In genomic region chr18:57475903-57476302, GRCh38 we compare ENCODE assay signal across 15 cellular contexts. TPM values are rescaled to one million over a fixed set of nuclear protein-coding genes. Genes with fewer than 3 reads are reported as not detected.
"Had no signal": no experiment of that assay in that cellular context is flagged by ENCODE, and none has a peak within 500 bp of the region (broad histone marks: within the 10 kb centered on the region; RNA-seq: fewer than 3 reads in every experiment).

No MANE protein-coding gene starts in this region.

- ATAC-seq: activated CD8-positive, alpha-beta memory T cell treated with anti-CD3 and anti-CD28 coated beads, Interleukin-2, amount 10 ng/mL, durations not matched to agents 7 days and 5 days; activated T-cell treated with anti-CD3 and anti-CD28 coated beads, Interleukin-2, amount 50 U/mL, for 4 hours; left cardiac atrium; mucosa of descending colon; naive thymus-derived CD8-positive, alpha-beta T cell; right cardiac atrium had no signal

- H3K36me3 Mint-ChIP-seq: activated CD8-positive, alpha-beta memory T cell treated with anti-CD3 and anti-CD28 coated beads, Interleukin-2, amount 10 ng/mL, durations not matched to agents 7 days and 5 days; activated naive CD8-positive, alpha-beta T cell treated with anti-CD3 and anti-CD28 coated beads for 36 hours; naive thymus-derived CD8-positive, alpha-beta T cell had no signal

- H3K9me3 Mint-ChIP-seq: activated naive CD8-positive, alpha-beta T cell treated with anti-CD3 and anti-CD28 coated beads for 36 hours; activated T-cell treated with anti-CD3 and anti-CD28 coated beads, Interleukin-2, amount 50 U/mL, for 4 hours; endodermal cell; naive thymus-derived CD8-positive, alpha-beta T cell had no signal

- H3K4me3 Mint-ChIP-seq: activated CD8-positive, alpha-beta memory T cell treated with anti-CD3 and anti-CD28 coated beads, Interleukin-2, amount 10 ng/mL, durations not matched to agents 7 days and 5 days; activated naive CD8-positive, alpha-beta T cell treated with anti-CD3 and anti-CD28 coated beads for 36 hours; activated T-cell treated with anti-CD3 and anti-CD28 coated beads, Interleukin-2, amount 50 U/mL, for 4 hours; endodermal cell; naive thymus-derived CD8-positive, alpha-beta T cell had no signal

- H3K4me3 ChIP-seq: lung, mucosa of descending colon, stomach, thoracic aorta had no signal

- DNase-seq: activated CD4-positive, alpha-beta T cell treated with anti-CD3 and anti-CD28 coated beads for 1 hour; activated CD4-positive, alpha-beta T cell treated with anti-CD3 and anti-CD28 coated beads, Interleukin-2, amount 50 U/mL, for 48 hours; activated CD8-positive, alpha-beta memory T cell treated with anti-CD3 and anti-CD28 coated beads, Interleukin-2, amount 10 ng/mL, durations not matched to agents 7 days and 5 days; activated effector memory CD4-positive, alpha-beta T cell treated with anti-CD3 and anti-CD28 coated beads, Interleukin-2, amount 50 U/mL, for 16 hours; activated naive CD8-positive, alpha-beta T cell treated with anti-CD3 and anti-CD28 coated beads for 36 hours; activated T-cell treated with anti-CD3 and anti-CD28 coated beads, Interleukin-2, amount 50 U/mL, for 4 hours; endodermal cell; left cardiac atrium; mucosa of descending colon; naive thymus-derived CD8-positive, alpha-beta T cell; right cardiac atrium; small intestine; stomach had no signal

- H3K27ac Mint-ChIP-seq: activated CD8-positive, alpha-beta memory T cell treated with anti-CD3 and anti-CD28 coated beads, Interleukin-2, amount 10 ng/mL, durations not matched to agents 7 days and 5 days; activated naive CD8-positive, alpha-beta T cell treated with anti-CD3 and anti-CD28 coated beads for 36 hours; endodermal cell; naive thymus-derived CD8-positive, alpha-beta T cell had no signal

- H3K4me1 Mint-ChIP-seq: activated CD8-positive, alpha-beta memory T cell treated with anti-CD3 and anti-CD28 coated beads, Interleukin-2, amount 10 ng/mL, durations not matched to agents 7 days and 5 days; activated naive CD8-positive, alpha-beta T cell treated with anti-CD3 and anti-CD28 coated beads for 36 hours; naive thymus-derived CD8-positive, alpha-beta T cell had no signal

RNA-seq across cellular contexts. Expression of gene ONECUT2, which starts 40.7 kb away (rescaled TPM):
- total RNA-seq: activated CD8-positive, alpha-beta memory T cell treated with anti-CD3 and anti-CD28 coated beads, Interleukin-2, amount 10 ng/mL, durations not matched to agents 7 days and 5 days; activated naive CD8-positive, alpha-beta T cell treated with anti-CD3 and anti-CD28 coated beads for 36 hours; naive thymus-derived CD8-positive, alpha-beta T cell; thoracic aorta had no signal
- polyA plus RNA-seq: naive thymus-derived CD8-positive, alpha-beta T cell had no signal
